Comparison of ENCODE assay signal across 33 cellular contexts in genomic region chr11:133776671-133777070, GRCh38.
"Had no signal": no experiment of that assay in that cellular context is flagged by ENCODE, and none has a peak within 500 bp of the region (broad histone marks: within the 10 kb centered on the region; RNA-seq: fewer than 3 reads in every experiment).

No MANE protein-coding gene starts in this region.

- H3K27ac Mint-ChIP-seq: activated B cell treated with CpG ODN at 0.5 μM for 24 hours; activated CD4-positive, alpha-beta memory T cell treated with anti-CD3 and anti-CD28 coated beads for 36 hours; activated CD4-positive, alpha-beta T cell treated with anti-CD3 and anti-CD28 coated beads, Interleukin-2, amount 10 ng/mL, durations not matched to agents 7 days and 5 days; activated CD8-positive, alpha-beta T cell treated with anti-CD3 and anti-CD28 coated beads for 36 hours; activated naive CD4-positive, alpha-beta T cell treated with anti-CD3 and anti-CD28 coated beads for 36 hours; activated naive CD4-positive, alpha-beta T cell treated with anti-CD3 and anti-CD28 coated beads, Interleukin-2, amount 50 U/mL, for 72 hours; activated naive CD8-positive, alpha-beta T cell treated with anti-CD3 and anti-CD28 coated beads for 36 hours; activated T-cell treated with anti-CD3 and anti-CD28 coated beads, Interleukin-2, amount 50 U/mL, for 72 hours; activated T-helper 1 cell treated with anti-CD3 and anti-CD28 coated beads, Interleukin-12 subunit alpha, Interleukin-12 subunit beta, Interleukin-2, Interleukin-4 antibody, amounts not matched to agents 30 ng/mL and 10 ng/mL and 1 ng/mL, durations not matched to agents 14 hours and 24 hours and 36 hours; activated T-helper 17 cell treated with anti-CD3 and anti-CD28 coated beads, Interleukin-2, amount 50 U/mL, for 72 hours; T-helper 1 cell treated with Interleukin-12 subunit alpha and Interleukin-12 subunit beta and Interleukin-4 antibody, amounts not matched to agents 30 μg/mL and 1 μg/mL, for 36 hours; T-helper 2 cell treated with Interferon-gamma antibody and Interleukin-4, amounts not matched to agents 5 μg/mL and 100 μg/mL, for 36 hours had no signal

- H3K9me3 Mint-ChIP-seq: activated CD4-positive, alpha-beta T cell treated with anti-CD3 and anti-CD28 coated beads, Interleukin-2, amount 10 ng/mL, durations not matched to agents 7 days and 5 days; activated T-helper 1 cell treated with anti-CD3 and anti-CD28 coated beads, Interleukin-12 subunit alpha, Interleukin-12 subunit beta, Interleukin-2, Interleukin-4 antibody, amounts not matched to agents 30 ng/mL and 10 ng/mL and 1 ng/mL, durations not matched to agents 14 hours and 24 hours and 36 hours; activated T-helper 17 cell treated with anti-CD3 and anti-CD28 coated beads, Interleukin-2, amount 50 U/mL, for 72 hours; T-helper 1 cell treated with Interleukin-12 subunit alpha and Interleukin-12 subunit beta and Interleukin-4 antibody, amounts not matched to agents 30 μg/mL and 1 μg/mL, for 36 hours; T-helper 2 cell treated with Interferon-gamma antibody and Interleukin-4, amounts not matched to agents 5 μg/mL and 100 μg/mL, for 36 hours had no signal

- H3K4me3 Mint-ChIP-seq: activated B cell treated with CpG ODN at 0.5 μM for 24 hours; activated CD4-positive, alpha-beta memory T cell treated with anti-CD3 and anti-CD28 coated beads for 36 hours; activated CD4-positive, alpha-beta T cell treated with anti-CD3 and anti-CD28 coated beads, Interleukin-2, amount 10 ng/mL, durations not matched to agents 7 days and 5 days; activated CD8-positive, alpha-beta T cell treated with anti-CD3 and anti-CD28 coated beads for 36 hours; activated naive CD4-positive, alpha-beta T cell treated with anti-CD3 and anti-CD28 coated beads for 36 hours; activated naive CD8-positive, alpha-beta T cell treated with anti-CD3 and anti-CD28 coated beads for 36 hours; activated T-cell treated with anti-CD3 and anti-CD28 coated beads, Interleukin-2, amount 50 U/mL, for 4 hours; activated T-cell treated with anti-CD3 and anti-CD28 coated beads, Interleukin-2, amount 50 U/mL, for 72 hours; activated T-helper 1 cell treated with anti-CD3 and anti-CD28 coated beads, Interleukin-12 subunit alpha, Interleukin-12 subunit beta, Interleukin-2, Interleukin-4 antibody, amounts not matched to agents 30 ng/mL and 10 ng/mL and 1 ng/mL, durations not matched to agents 14 hours and 24 hours and 36 hours; activated T-helper 17 cell treated with anti-CD3 and anti-CD28 coated beads, Interleukin-2, amount 50 U/mL, for 72 hours; central memory CD8-positive, alpha-beta T cell; T-helper 1 cell treated with Interleukin-12 subunit alpha and Interleukin-12 subunit beta and Interleukin-4 antibody, amounts not matched to agents 30 μg/mL and 1 μg/mL, for 36 hours; T-helper 2 cell treated with Interferon-gamma antibody and Interleukin-4, amounts not matched to agents 5 μg/mL and 100 μg/mL, for 36 hours had no signal

- H3K27me3 Mint-ChIP-seq: activated B cell treated with CpG ODN at 0.5 μM for 24 hours had no signal

- H3K4me1 Mint-ChIP-seq: activated B cell treated with CpG ODN at 0.5 μM for 24 hours; activated CD4-positive, alpha-beta T cell treated with anti-CD3 and anti-CD28 coated beads, Interleukin-2, amount 10 ng/mL, durations not matched to agents 7 days and 5 days; activated naive CD8-positive, alpha-beta T cell treated with anti-CD3 and anti-CD28 coated beads for 36 hours; activated T-helper 17 cell treated with anti-CD3 and anti-CD28 coated beads, Interleukin-2, amount 50 U/mL, for 72 hours; central memory CD8-positive, alpha-beta T cell had no signal

- DNase-seq: activated B cell treated with CpG ODN at 0.5 μM for 24 hours; activated CD4-positive, alpha-beta memory T cell treated with anti-CD3 and anti-CD28 coated beads for 36 hours; activated CD4-positive, alpha-beta T cell treated with anti-CD3 and anti-CD28 coated beads for 4 hours; activated CD4-positive, alpha-beta T cell treated with anti-CD3 and anti-CD28 coated beads, Interleukin-2, amount 10 ng/mL, durations not matched to agents 7 days and 5 days; activated CD4-positive, CD25-positive, alpha-beta regulatory T cell treated with anti-CD3 and anti-CD28 coated beads, Interleukin-2, amount 50 U/mL, for 72 hours; activated CD8-positive, alpha-beta memory T cell treated with anti-CD3 and anti-CD28 coated beads, Interleukin-2, amount 50 U/mL, for 4 hours; activated CD8-positive, alpha-beta T cell treated with anti-CD3 and anti-CD28 coated beads for 36 hours; activated effector memory CD4-positive, alpha-beta T cell treated with anti-CD3 and anti-CD28 coated beads, Interleukin-2, amount 50 U/mL, for 16 hours; activated gamma-delta T cell treated with Interleukin-2 at 50 U/mL for 16 hours; activated naive CD4-positive, alpha-beta T cell; activated naive CD4-positive, alpha-beta T cell treated with anti-CD3 and anti-CD28 coated beads for 36 hours; activated naive CD4-positive, alpha-beta T cell treated with anti-CD3 and anti-CD28 coated beads, Interleukin-2, amount 50 U/mL, for 16 hours; activated naive CD8-positive, alpha-beta T cell treated with anti-CD3 and anti-CD28 coated beads for 36 hours; activated T-cell treated with anti-CD3 and anti-CD28 coated beads for 4 hours; activated T-cell treated with anti-CD3 and anti-CD28 coated beads, Interleukin-2, amount 50 U/mL, for 1 hour; activated T-cell treated with anti-CD3 and anti-CD28 coated beads, Interleukin-2, amount 50 U/mL, for 4 hours; activated T-cell treated with anti-CD3 and anti-CD28 coated beads, Interleukin-2, amount 50 U/mL, for 72 hours; adrenal gland; amniotic stem cell; aorta; body of pancreas; caudate nucleus; cerebellar nuclear complex; T-helper 1 cell; T-helper 2 cell; T-helper 9 cell had no signal

- H3K36me3 ChIP-seq: adrenal gland, cardiac muscle cell had no signal

- H3K36me3 Mint-ChIP-seq: activated CD4-positive, alpha-beta memory T cell treated with anti-CD3 and anti-CD28 coated beads for 36 hours; activated naive CD4-positive, alpha-beta T cell treated with anti-CD3 and anti-CD28 coated beads, Interleukin-2, amount 50 U/mL, for 72 hours; activated naive CD8-positive, alpha-beta T cell treated with anti-CD3 and anti-CD28 coated beads for 36 hours had no signal

- H3K27ac ChIP-seq: adrenal gland, body of pancreas, cardiac muscle cell had no signal

- H3K4me1 ChIP-seq: adrenal gland, body of pancreas had no signal

- H3K9me3 ChIP-seq: adrenal gland, body of pancreas had no signal

- H3K4me3 ChIP-seq: adrenal gland, body of pancreas, cardiac muscle cell had no signal

- H3K27me3 ChIP-seq: adrenal gland, body of pancreas, cardiac muscle cell had no signal
